8 cellular contexts compared by ENCODE assay signal in genomic region chr11:76444384-76445121, GRCh38. TPM values are rescaled to one million over a fixed set of nuclear protein-coding genes. Genes with fewer than 3 reads are reported as not detected.
DNase-seq lines count a peak whose midpoint lies in the region; ATAC-seq and TF ChIP-seq lines count a peak whose summit lies in the region.

A gene with protein sequence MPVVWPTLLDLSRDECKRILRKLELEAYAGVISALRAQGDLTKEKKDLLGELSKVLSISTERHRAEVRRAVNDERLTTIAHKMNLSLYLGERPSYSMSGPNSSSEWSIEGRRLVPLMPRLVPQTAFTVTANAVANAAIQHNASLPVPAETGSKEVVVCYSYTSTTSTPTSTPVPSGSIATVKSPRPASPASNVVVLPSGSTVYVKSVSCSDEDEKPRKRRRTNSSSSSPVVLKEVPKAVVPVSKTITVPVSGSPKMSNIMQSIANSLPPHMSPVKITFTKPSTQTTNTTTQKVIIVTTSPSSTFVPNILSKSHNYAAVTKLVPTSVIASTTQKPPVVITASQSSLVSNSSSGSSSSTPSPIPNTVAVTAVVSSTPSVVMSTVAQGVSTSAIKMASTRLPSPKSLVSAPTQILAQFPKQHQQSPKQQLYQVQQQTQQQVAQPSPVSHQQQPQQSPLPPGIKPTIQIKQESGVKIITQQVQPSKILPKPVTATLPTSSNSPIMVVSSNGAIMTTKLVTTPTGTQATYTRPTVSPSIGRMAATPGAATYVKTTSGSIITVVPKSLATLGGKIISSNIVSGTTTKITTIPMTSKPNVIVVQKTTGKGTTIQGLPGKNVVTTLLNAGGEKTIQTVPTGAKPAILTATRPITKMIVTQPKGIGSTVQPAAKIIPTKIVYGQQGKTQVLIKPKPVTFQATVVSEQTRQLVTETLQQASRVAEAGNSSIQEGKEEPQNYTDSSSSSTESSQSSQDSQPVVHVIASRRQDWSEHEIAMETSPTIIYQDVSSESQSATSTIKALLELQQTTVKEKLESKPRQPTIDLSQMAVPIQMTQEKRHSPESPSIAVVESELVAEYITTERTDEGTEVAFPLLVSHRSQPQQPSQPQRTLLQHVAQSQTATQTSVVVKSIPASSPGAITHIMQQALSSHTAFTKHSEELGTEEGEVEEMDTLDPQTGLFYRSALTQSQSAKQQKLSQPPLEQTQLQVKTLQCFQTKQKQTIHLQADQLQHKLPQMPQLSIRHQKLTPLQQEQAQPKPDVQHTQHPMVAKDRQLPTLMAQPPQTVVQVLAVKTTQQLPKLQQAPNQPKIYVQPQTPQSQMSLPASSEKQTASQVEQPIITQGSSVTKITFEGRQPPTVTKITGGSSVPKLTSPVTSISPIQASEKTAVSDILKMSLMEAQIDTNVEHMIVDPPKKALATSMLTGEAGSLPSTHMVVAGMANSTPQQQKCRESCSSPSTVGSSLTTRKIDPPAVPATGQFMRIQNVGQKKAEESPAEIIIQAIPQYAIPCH (N-terminal part only) (plus strand): TSS chr11:76445018. CDS start chr11:76446939, 1,921 bp downstream.

- POLR2A ChIA-PET in PC-9 (lab: Charles Lee; ENCODE audit: unreplicated experiment), result no interaction called here

- H3K27ac ChIP-seq in PC-9, result peak within 1 kb of the TSS; percentile 66
- peak within 1 kb of the TSS; percentile 68 for H3K27ac ChIP-seq in epithelial cell of prostate

- peaks cover 14% of the 10 kb centered on the region for H4K20me1 ChIP-seq in PC-9 (ENCODE audit: insufficient read depth)

- peaks cover 20% of the 10 kb centered on the region for H3K36me3 ChIP-seq in PC-9 (ENCODE audit: low read depth)
- H3K36me3 ChIP-seq in mucosa of descending colon (ENCODE audit: low read depth), result no peaks in the 10 kb centered on the region

- H3F3A ChIP-seq in PC-9 (ENCODE audit: insufficient read depth, low read depth), result no peaks in the 10 kb centered on the region

- no peak for TF ChIP-seq CTCF in PC-9 (conservative IDR thresholded peaks at IDR 0.05)
- no peak for TF ChIP-seq CTCF in mucosa of descending colon (IDR thresholded peaks at IDR 0.05)

- peak within 1 kb of the TSS; percentile 87 for H3K4me2 ChIP-seq in PC-9

- H2AFZ ChIP-seq in PC-9, result peak within 1 kb of the TSS; percentile 97

- DNase-seq in DMS153 (lab: John Stamatoyannopoulos, UW), result peak; percentile 100
- peak; percentile 99 for DNase-seq in Jurkat, Clone E6-1 (ENCODE audit: low read depth, low spot score)
- peak; percentile 95 to 97 for DNase-seq in PC-9
- peak; percentile 86 for DNase-seq in activated T-cell treated with anti-CD3 and anti-CD28 coated beads, Interleukin-2, amount 50 U/mL, for 1 hour
- peak; percentile 100 for DNase-seq in epithelial cell of prostate (ENCODE audit: low read depth, low spot score)
- peak; percentile 94 to 97 (median 95) for DNase-seq in mucosa of descending colon
- peak; percentile 85 for DNase-seq in stimulated activated CD8-positive, alpha-beta memory T cell treated with anti-CD3 and anti-CD28 coated beads, Interleukin-4, amount 100 ng/mL, for 24 hours (ENCODE audit: low read depth)

- H3K4me1 ChIP-seq in PC-9 (replicated peaks; ENCODE audit: insufficient read depth), result peaks cover 20% of the 10 kb centered on the region
- peaks cover 9% of the 10 kb centered on the region for H3K4me1 ChIP-seq in mucosa of descending colon (ENCODE audit: low read depth)

- CTCF ChIA-PET in PC-9 (lab: Charles Lee), result no interaction called here

- ATAC-seq in GM21619 (IDR thresholded peaks at IDR 0.05; ENCODE audit: unreplicated experiment) (peak; percentile 89), mucosa of descending colon (peak; percentile 94)

- intact Hi-C loops in PC-9 (cut with micrococcal nuclease; ENCODE audit: unreplicated experiment), result loop anchor here (1.0 to 10.0 kb wide), 3 partner anchors 63 to 340 kb away; partner anchors contain the start of genes GVQW3, THAP12, TSKU and WNT11
- intact Hi-C loops in mucosa of descending colon (cut with DNase I, micrococcal nuclease), result no loop called here

- H3K9me2 ChIP-seq in PC-9 (ENCODE audit: insufficient read depth), result no peaks in the 10 kb centered on the region

- no TSS peak for BruUV-seq in PC-9 (replicated peaks; lab: Mats Ljungman, UMichigan)

- no peaks in the 10 kb centered on the region for H3K9me3 ChIP-seq in PC-9 (ENCODE audit: insufficient read depth, low read depth)
- no peaks in the 10 kb centered on the region for H3K9me3 ChIP-seq in mucosa of descending colon

- H3K4me3 ChIP-seq in Jurkat, Clone E6-1 (ENCODE audit: low read length), result peak within 1 kb of the TSS; percentile 96
- H3K4me3 ChIP-seq in PC-9 (peak within 1 kb of the TSS; percentile 73), mucosa of descending colon (peak within 1 kb of the TSS; percentile 99)

- no peaks in the 10 kb centered on the region for H3K27me3 ChIP-seq in PC-9 (ENCODE audit: insufficient read depth, low read depth)

- H3K79me2 ChIP-seq in PC-9 (ENCODE audit: low read depth), result peaks cover 56% of the 10 kb centered on the region

RNA-seq across cellular contexts. Expression of the gene that starts here (rescaled TPM):
- polyA plus RNA-seq in Jurkat, Clone E6-1 (2012; ENCODE audit: insufficient read depth, insufficient read length), result 22.6 TPM
- total RNA-seq in PC-9 (2021), result 24.9 and 37.4 TPM in 2 replicates
- total RNA-seq in mucosa of descending colon, result 10 to 100 TPM; 23.2 to 31.0 (median 25.0) TPM

Comparison
In these comparisons a context has a peak if more than half of its experiments do, and no peak if none do; other contexts are left out.
1. Peak in every context shown above with its lines: DNase-seq, ATAC-seq, H3K4me3 ChIP-seq and H3K27ac ChIP-seq.